ENCODE assay signal across 22 cellular contexts in genomic region chr13:93646247-93646646, GRCh38.
DNase-seq lines count a peak whose midpoint lies in the region; ATAC-seq, FAIRE-seq and TF ChIP-seq lines count a peak whose summit lies in the region.
"Had no signal": no experiment of that assay in that cellular context is flagged by ENCODE, and none has a peak within 500 bp of the region (broad histone marks: within the 10 kb centered on the region; RNA-seq: fewer than 3 reads in every experiment).

No MANE protein-coding gene starts in this region.

- H3K9ac ChIP-seq in adipocyte (ENCODE audit: low read length) (no peak overlapping the region), endothelial cell of umbilical vein (replicated peaks; ENCODE audit: extremely low read depth, insufficient read depth, low read length) (no peak overlapping the region), skeletal muscle satellite cell (ENCODE audit: low read depth, low read length) (no peak overlapping the region)
- H3K9ac ChIP-seq: BLaER1, GM23248 had no signal

- no peak overlapping the region for H3K27ac ChIP-seq in endothelial cell of umbilical vein (ENCODE audit: insufficient read depth, low read depth, low read length)
- H3K27ac ChIP-seq in spleen, result no peak overlapping the region
- H3K27ac ChIP-seq: BLaER1, GM23248 had no signal

- peak; percentile 53 for FAIRE-seq in endothelial cell of umbilical vein (lab: Jason Lieb, UNC)
- FAIRE-seq: GM12878, GM19239 had no signal

- H3K4me3 ChIP-seq in adipocyte (ENCODE audit: low read length) (peak overlapping the region; percentile 40), endothelial cell of umbilical vein (replicated peaks in 1 of 3; ENCODE audit: insufficient read depth in 1 of 3, low read depth in 1 of 3, low read length in 3 of 3) (no peak overlapping the region), skeletal muscle satellite cell (ENCODE audit: low read length) (no peak overlapping the region), spleen (no peak overlapping the region)
- H3K4me3 ChIP-seq: BLaER1, GM12878, GM23248 had no signal

- H4K20me1 ChIP-seq in endothelial cell of umbilical vein (replicated peaks; ENCODE audit: control insufficient read depth, extremely low read depth, insufficient read depth, low read length), result no peaks in the 10 kb centered on the region
- H4K20me1 ChIP-seq: BLaER1 had no signal

- H3K9me3 ChIP-seq in adipocyte (ENCODE audit: control insufficient read depth, low read length) (no peaks in the 10 kb centered on the region), endothelial cell of umbilical vein (replicated peaks; ENCODE audit: control insufficient read depth, insufficient read depth, low read length) (peaks cover 3% of the 10 kb centered on the region), skeletal muscle satellite cell (replicated peaks; ENCODE audit: low read length) (no peaks in the 10 kb centered on the region), spleen (no peaks in the 10 kb centered on the region)
- H3K9me3 ChIP-seq: BLaER1 had no signal

- no peaks in the 10 kb centered on the region for H3K79me2 ChIP-seq in endothelial cell of umbilical vein (ENCODE audit: control insufficient read depth, insufficient read depth, low read length)

- no peaks in the 10 kb centered on the region for H3K36me3 ChIP-seq in adipocyte (ENCODE audit: control insufficient read depth, insufficient read depth, low read length, severe bottlenecking)
- no peaks in the 10 kb centered on the region for H3K36me3 ChIP-seq in endothelial cell of umbilical vein (ENCODE audit: control insufficient read depth in 2 of 2, extremely low read depth in 1 of 2, insufficient read depth in 2 of 2, low read length in 2 of 2)
- no peaks in the 10 kb centered on the region for H3K36me3 ChIP-seq in skeletal muscle satellite cell (ENCODE audit: insufficient read depth, low read length)
- no peaks in the 10 kb centered on the region for H3K36me3 ChIP-seq in spleen
- H3K36me3 ChIP-seq: BLaER1 had no signal

- H2AFZ ChIP-seq in endothelial cell of umbilical vein (ENCODE audit: low read depth, low read length), result no peak overlapping the region
- H2AFZ ChIP-seq: GM23248 had no signal

- CTCF ChIA-PET in endothelial cell of umbilical vein (lab: Charles Lee), result no interaction called here

- no peak for TF ChIP-seq CTCF in endothelial cell of umbilical vein (IDR thresholded peaks at IDR 0.05; ENCODE audit: extremely low read depth in 1 of 2, insufficient read depth in 1 of 2, low read depth in 1 of 2, low read length in 2 of 2)
- TF ChIP-seq CTCF in spleen (IDR thresholded peaks at IDR 0.05 in 8 of 11, conservative IDR thresholded peaks at IDR 0.05 in 3 of 11), result no peak

- H3K27me3 ChIP-seq in adipocyte (replicated peaks; ENCODE audit: control insufficient read depth, insufficient read depth, low read length), result no peaks in the 10 kb centered on the region
- no peaks in the 10 kb centered on the region for H3K27me3 ChIP-seq in endothelial cell of umbilical vein (ENCODE audit: control insufficient read depth in 2 of 2, insufficient read depth in 2 of 2, low read length in 2 of 2)
- H3K27me3 ChIP-seq in skeletal muscle satellite cell (ENCODE audit: control insufficient read depth, insufficient read depth, low read length), result no peaks in the 10 kb centered on the region
- H3K27me3 ChIP-seq in spleen (replicated peaks in 1 of 7), result no peaks in the 10 kb centered on the region
- H3K27me3 ChIP-seq: BLaER1 had no signal

- H3K4me1 ChIP-seq in adipocyte (ENCODE audit: control insufficient read depth, insufficient read depth, low read length) (no peaks in the 10 kb centered on the region), endothelial cell of umbilical vein (ENCODE audit: control insufficient read depth, extremely low read depth, insufficient read depth, low read length) (no peaks in the 10 kb centered on the region), skeletal muscle satellite cell (ENCODE audit: control insufficient read depth, insufficient read depth, low read length) (no peaks in the 10 kb centered on the region), spleen (no peaks in the 10 kb centered on the region)
- H3K4me1 ChIP-seq: BLaER1 had no signal

- no peak for DNase-seq in adipocyte (ENCODE audit: low read depth)
- no peak for DNase-seq in endothelial cell of umbilical vein (ENCODE audit: low read depth, low spot score)
- no peak for DNase-seq in left lobe of liver (ENCODE audit: low spot score)
- DNase-seq in NCI-H510A (lab: John Stamatoyannopoulos, UW), result no peak
- no peak for DNase-seq in spleen
- DNase-seq in NCI-H146 (lab: John Stamatoyannopoulos, UW), result no peak
- DNase-seq: CD4-positive, alpha-beta memory T cell; DMS53; EL; GM23248; KBM-7; NCI-H1417; NCI-H187 treated with DMSO at 0.1 percent for 48 hours; NCI-H2227 treated with DMSO at 0.1 percent for 48 hours; NCI-H524; NCI-H82; OCI-M1; SHP77 treated with DMSO at 0.1 percent for 48 hours had no signal

- dilution Hi-C loops in endothelial cell of umbilical vein (cut with MboI; ENCODE audit: extremely low pct_ligation_motif_present, low sequenced_read_pairs), result no loop called here

- no peak overlapping the region for H3K4me2 ChIP-seq in endothelial cell of umbilical vein (ENCODE audit: insufficient read depth, low read length)
- H3K4me2 ChIP-seq in skeletal muscle satellite cell (ENCODE audit: low read length), result peak overlapping the region; percentile 28
- H3K4me2 ChIP-seq: BLaER1 had no signal

- ATAC-seq in left lobe of liver, result peak; percentile 68
- ATAC-seq: GM12878 had no signal

- intact Hi-C loops in endothelial cell of umbilical vein (cut with micrococcal nuclease) (no loop called here), spleen (cut with DNase I; ENCODE audit: low total_unique reads) (no loop called here)

- TF ChIP-seq POLR2A in endothelial cell of umbilical vein (IDR thresholded peaks at IDR 0.05; ENCODE audit: low read depth, low read length) (no peak), spleen (IDR thresholded peaks at IDR 0.05) (no peak)

- no peaks in the 10 kb centered on the region for H3K9me1 ChIP-seq in endothelial cell of umbilical vein (replicated peaks; ENCODE audit: control insufficient read depth, extremely low read depth, insufficient read depth, low read length)

- WGBS in spleen, 5 donors, result 83 to 90% (median 84%) methylated on average over 7 of the region's 7 CpGs

- POLR2A ChIA-PET in endothelial cell of umbilical vein (lab: Charles Lee), result no interaction called here

- BruUV-seq in endothelial cell of umbilical vein (replicated peaks; lab: Mats Ljungman, UMichigan), result no TSS peak

TF ChIP-seq in endothelial cell of umbilical vein, 7 proteins besides CTCF, POLR2A, EP300 and RAD21:
- TF ChIP-seq GATA2 (IDR thresholded peaks at IDR 0.05; ENCODE audit: insufficient read depth, insufficient read length, low read depth, low read length) (no peak), EZH2 (IDR thresholded peaks at IDR 0.05; ENCODE audit: borderline replicate concordance, low read depth, low read length, severe bottlenecking) (no peak), JUN (IDR thresholded peaks at IDR 0.05; ENCODE audit: borderline replicate concordance, insufficient read depth, insufficient read length, low read depth) (no peak), FOS (IDR thresholded peaks at IDR 0.05; ENCODE audit: borderline replicate concordance, insufficient read depth, low read length) (no peak), MYC (IDR thresholded peaks at IDR 0.05; ENCODE audit: low read depth, low read length) (no peak), POLR2AphosphoS5 (IDR thresholded peaks at IDR 0.05; ENCODE audit: insufficient read depth, low read depth, low read length) (no peak), MAX (IDR thresholded peaks at IDR 0.05; ENCODE audit: insufficient read depth, insufficient read length) (no peak)
TF ChIP-seq in endothelial cell of umbilical vein: peak in this region for 0.
